Comparison of ENCODE assay signal across 25 cellular contexts in genomic region chr9:128765499-128765898, GRCh38. TPM values are rescaled to one million over a fixed set of nuclear protein-coding genes. Genes with fewer than 3 reads are reported as not detected.
A peak's percentile ranks its signal among the peaks of the same experiment; 100 is the strongest.
DNase-seq lines count a peak whose midpoint lies in the region; ATAC-seq, FAIRE-seq and TF ChIP-seq lines count a peak whose summit lies in the region.
"Had no signal": no experiment of that assay in that cellular context is flagged by ENCODE, and none has a peak within 500 bp of the region (broad histone marks: within the 10 kb centered on the region; RNA-seq: fewer than 3 reads in every experiment).

No MANE protein-coding gene starts in this region.

- no peaks in the 10 kb centered on the region for H3K36me3 Mint-ChIP-seq in activated naive CD4-positive, alpha-beta T cell treated with anti-CD3 and anti-CD28 coated beads, Interleukin-2, amount 50 U/mL, for 72 hours
- peaks cover 2% of the 10 kb centered on the region for H3K36me3 Mint-ChIP-seq in activated naive CD4-positive, alpha-beta T cell treated with anti-CD3 and anti-CD28 coated beads for 36 hours (ENCODE audit: low read depth)
- peaks cover 10% of the 10 kb centered on the region for H3K36me3 Mint-ChIP-seq in stimulated activated effector memory CD8-positive, alpha-beta T cell treated with anti-CD3 and anti-CD28 coated beads, Interleukin-12 subunit alpha, Interleukin-12 subunit beta, amount 100 ng/mL, for 72 hours

- H3K9me3 ChIP-seq in body of pancreas (no peaks in the 10 kb centered on the region), right lobe of liver (no peaks in the 10 kb centered on the region), aorta (ENCODE audit: control insufficient read depth, low read length) (no peaks in the 10 kb centered on the region)
- H3K9me3 ChIP-seq: MG63 had no signal

- ATAC-seq in activated naive CD4-positive, alpha-beta T cell treated with anti-CD3 and anti-CD28 coated beads, Interleukin-2, amount 50 U/mL, for 72 hours = no peak
- ATAC-seq in body of pancreas = peak; percentile 31
- peak; percentile 69 to 83 (median 75) for ATAC-seq in right lobe of liver
- ATAC-seq in stimulated activated effector memory CD8-positive, alpha-beta T cell treated with anti-CD3 and anti-CD28 coated beads, Interleukin-12 subunit alpha, Interleukin-12 subunit beta, amount 100 ng/mL, for 72 hours = no peak
- no peak for ATAC-seq in aorta (ENCODE audit: low FRiP score)
- ATAC-seq: K562 had no signal

- FAIRE-seq in RCC 7860 (lab: Jason Lieb, UNC) = no peak
- FAIRE-seq: D721Med, H54, K562 had no signal

- H3K36me3 ChIP-seq in body of pancreas (replicated peaks in 1 of 2; ENCODE audit: insufficient read depth in 1 of 2, low read depth in 2 of 2) = no peaks in the 10 kb centered on the region
- H3K36me3 ChIP-seq in right lobe of liver = no peaks in the 10 kb centered on the region
- H3K36me3 ChIP-seq in aorta (ENCODE audit: control insufficient read depth in 1 of 2, insufficient read depth in 2 of 2, low read length in 1 of 2) = no peaks in the 10 kb centered on the region
- H3K36me3 ChIP-seq: MG63 had no signal

- H3K4me3 ChIP-seq in body of pancreas (no peak overlapping the region), right lobe of liver (peak overlapping the region in 2 of 3 donors; percentile 14 to 22), aorta (ENCODE audit: low read length in 2 of 2) (no peak overlapping the region)
- H3K4me3 ChIP-seq: K562, MG63 had no signal

- peak overlapping the region in 1 of 4 donors; percentile 37 for H3K27ac ChIP-seq in body of pancreas
- peak overlapping the region in 2 of 3 donors; percentile 54 to 69 for H3K27ac ChIP-seq in right lobe of liver
- H3K27ac ChIP-seq in aorta (ENCODE audit: low read depth in 1 of 2, low read length in 2 of 2) = no peak overlapping the region

- no peak for TF ChIP-seq CTCF in body of pancreas (IDR thresholded peaks at IDR 0.05)
- no peak for TF ChIP-seq CTCF in right lobe of liver (IDR thresholded peaks at IDR 0.05)

- H3K27me3 ChIP-seq in body of pancreas (no peaks in the 10 kb centered on the region), right lobe of liver (no peaks in the 10 kb centered on the region), aorta (ENCODE audit: control insufficient read depth in 1 of 2, insufficient read depth in 2 of 2, low read length in 1 of 2) (no peaks in the 10 kb centered on the region)
- H3K27me3 ChIP-seq: MG63 had no signal

- TF ChIP-seq POLR2A in body of pancreas (IDR thresholded peaks at IDR 0.05) (no peak), right lobe of liver (IDR thresholded peaks at IDR 0.05) (no peak)

- no peaks in the 10 kb centered on the region for H3K27me3 Mint-ChIP-seq in activated naive CD4-positive, alpha-beta T cell treated with anti-CD3 and anti-CD28 coated beads for 36 hours (ENCODE audit: low read depth)

- H3K4me3 Mint-ChIP-seq in activated naive CD4-positive, alpha-beta T cell treated with anti-CD3 and anti-CD28 coated beads for 36 hours = no peak overlapping the region
- no peak overlapping the region for H3K4me3 Mint-ChIP-seq in stimulated activated effector memory CD8-positive, alpha-beta T cell treated with anti-CD3 and anti-CD28 coated beads, Interleukin-12 subunit alpha, Interleukin-12 subunit beta, amount 100 ng/mL, for 72 hours
- H3K4me3 Mint-ChIP-seq: HFFc6 had no signal

- intact Hi-C loops in activated naive CD4-positive, alpha-beta T cell treated with anti-CD3 and anti-CD28 coated beads for 36 hours (cut with micrococcal nuclease) = no loop called here
- intact Hi-C loops in body of pancreas (cut with DNase I) = no loop called here
- intact Hi-C loops in right lobe of liver (cut with DNase I) = no loop called here
- intact Hi-C loops in aorta (cut with DNase I) = no loop called here

- DNase-seq in activated naive CD4-positive, alpha-beta T cell treated with anti-CD3 and anti-CD28 coated beads, Interleukin-2, amount 50 U/mL, for 72 hours (ENCODE audit: low spot score in 2 of 2) = no peak
- no peak for DNase-seq in activated naive CD4-positive, alpha-beta T cell treated with anti-CD3 and anti-CD28 coated beads for 36 hours
- DNase-seq in body of pancreas (no peak), right lobe of liver (peak in 1 of 3 donors; percentile 72), iPS-NIHi7 (ENCODE audit: extremely low spot score) (no peak), aorta (no peak), RCC 7860 (ENCODE audit: low spot score) (no peak)
- DNase-seq in stimulated activated effector memory CD8-positive, alpha-beta T cell treated with anti-CD3 and anti-CD28 coated beads, Interleukin-12 subunit alpha, Interleukin-12 subunit beta, amount 100 ng/mL, for 72 hours (ENCODE audit: low spot score in 2 of 2) = no peak
- DNase-seq: 8988T, AML-193, C1 segment of cervical spinal cord, EL, GF-D8, HFFc6, MG63, NCI-H1417, NCI-H1694 treated with DMSO at 0.1 percent for 48 hours, NCI-H2081 treated with DMSO at 0.1 percent for 48 hours, NCI-H2171 treated with DMSO at 0.1 percent for 48 hours, NCI-H524 treated with DMSO at 0.1 percent for 48 hours, OCI-M1, Right ventricle myocardium superior had no signal

- CTCF ChIA-PET in activated naive CD4-positive, alpha-beta T cell treated with anti-CD3 and anti-CD28 coated beads for 36 hours (lab: Charles Lee) = interaction anchor here (0.9 kb wide), 1 partner anchor 39 kb away, joined by 3 read pairs; no protein-coding TSS in a partner anchor

- H3K4me1 ChIP-seq in body of pancreas (peaks cover 46% of the 10 kb centered on the region), right lobe of liver (peaks cover 0 to 64% (median 31%) of the 10 kb centered on the region in 4 donors), aorta (ENCODE audit: control insufficient read depth in 1 of 2, insufficient read depth in 2 of 2, low read length in 2 of 2) (no peaks in the 10 kb centered on the region)

- H3K27ac Mint-ChIP-seq in activated naive CD4-positive, alpha-beta T cell treated with anti-CD3 and anti-CD28 coated beads, Interleukin-2, amount 50 U/mL, for 72 hours = peak overlapping the region; percentile 11 to 13
- H3K27ac Mint-ChIP-seq in activated naive CD4-positive, alpha-beta T cell treated with anti-CD3 and anti-CD28 coated beads for 36 hours = no peak overlapping the region
- peak overlapping the region; percentile 34 for H3K27ac Mint-ChIP-seq in stimulated activated effector memory CD8-positive, alpha-beta T cell treated with anti-CD3 and anti-CD28 coated beads, Interleukin-12 subunit alpha, Interleukin-12 subunit beta, amount 100 ng/mL, for 72 hours
- H3K27ac Mint-ChIP-seq: HFFc6 had no signal

- 22% methylated on average over 3 of the region's 3 CpGs for WGBS in body of pancreas, 2 donors
- 35% methylated on average over 3 of the region's 3 CpGs for WGBS in right lobe of liver (ENCODE audit: insufficient coverage, low coverage, low lambda C conversion rate, missing lambda C conversion rate)
- WGBS in aorta, 2 donors = 84 to 85% methylated on average over 3 of the region's 3 CpGs

- H3K9me3 Mint-ChIP-seq in activated naive CD4-positive, alpha-beta T cell treated with anti-CD3 and anti-CD28 coated beads, Interleukin-2, amount 50 U/mL, for 72 hours = no peaks in the 10 kb centered on the region
- H3K9me3 Mint-ChIP-seq in activated naive CD4-positive, alpha-beta T cell treated with anti-CD3 and anti-CD28 coated beads for 36 hours = no peaks in the 10 kb centered on the region
- H3K9me3 Mint-ChIP-seq in stimulated activated effector memory CD8-positive, alpha-beta T cell treated with anti-CD3 and anti-CD28 coated beads, Interleukin-12 subunit alpha, Interleukin-12 subunit beta, amount 100 ng/mL, for 72 hours = no peaks in the 10 kb centered on the region
- H3K9me3 Mint-ChIP-seq: HFFc6 had no signal

- H3K4me1 Mint-ChIP-seq in activated naive CD4-positive, alpha-beta T cell treated with anti-CD3 and anti-CD28 coated beads for 36 hours (ENCODE audit: low read depth) = peaks cover 22% of the 10 kb centered on the region
- H3K4me1 Mint-ChIP-seq in stimulated activated effector memory CD8-positive, alpha-beta T cell treated with anti-CD3 and anti-CD28 coated beads, Interleukin-12 subunit alpha, Interleukin-12 subunit beta, amount 100 ng/mL, for 72 hours = peaks cover 49% of the 10 kb centered on the region

RNA-seq across cellular contexts. Expression of gene ZER1, which starts 6.2 kb away (rescaled TPM):
- 10 to 100 TPM; 17.3 to 24.9 TPM for total RNA-seq in activated naive CD4-positive, alpha-beta T cell treated with anti-CD3 and anti-CD28 coated beads, Interleukin-2, amount 50 U/mL, for 72 hours
- 10 to 100 TPM in 1 of 2 experiments, 1 to 10 TPM in 1; 9.9 to 11.0 TPM for total RNA-seq in activated naive CD4-positive, alpha-beta T cell treated with anti-CD3 and anti-CD28 coated beads for 36 hours
- total RNA-seq in body of pancreas (10 to 100 TPM; 25.7 to 41.9 TPM), right lobe of liver (10 to 100 TPM; 13.4 to 21.8 (median 16.0) TPM), aorta (10 to 100 TPM; 29.6 to 42.9 TPM)
- polyA plus RNA-seq in aorta = 10 to 100 TPM; 14.5 to 39.6 TPM

RNA-seq across cellular contexts. Expression of gene TBC1D13, which starts 21.6 kb away (rescaled TPM):
- total RNA-seq in activated naive CD4-positive, alpha-beta T cell treated with anti-CD3 and anti-CD28 coated beads, Interleukin-2, amount 50 U/mL, for 72 hours = 10 to 100 TPM; 15.6 to 22.7 TPM
- 1 to 10 TPM; 8.3 to 9.0 TPM for total RNA-seq in activated naive CD4-positive, alpha-beta T cell treated with anti-CD3 and anti-CD28 coated beads for 36 hours
- 10 to 100 TPM; 17.5 to 19.5 TPM for total RNA-seq in body of pancreas
- total RNA-seq in right lobe of liver = 10 to 100 TPM in 4 of 6 experiments, 1 to 10 TPM in 2; 7.3 to 16.0 (median 12.6) TPM
- total RNA-seq in aorta = 10 to 100 TPM; 23.6 to 27.7 TPM
- polyA plus RNA-seq in aorta = 10 to 100 TPM in 1 of 2 donors, 1 to 10 TPM in 1; 9.0 to 21.5 TPM

RNA-seq across cellular contexts. Expression of gene ZDHHC12, which starts 41.6 kb away (rescaled TPM):
- total RNA-seq in activated naive CD4-positive, alpha-beta T cell treated with anti-CD3 and anti-CD28 coated beads, Interleukin-2, amount 50 U/mL, for 72 hours = 10 to 100 TPM; 56.2 to 59.9 TPM
- total RNA-seq in activated naive CD4-positive, alpha-beta T cell treated with anti-CD3 and anti-CD28 coated beads for 36 hours = 10 to 100 TPM; 50.9 to 53.1 TPM
- 10 to 100 TPM; 21.1 to 64.9 TPM for total RNA-seq in body of pancreas
- 10 to 100 TPM; 14.1 to 46.1 (median 22.7) TPM for total RNA-seq in right lobe of liver
- 10 to 100 TPM; 11.2 to 13.1 TPM for total RNA-seq in aorta
- 10 to 100 TPM; 21.3 to 30.9 TPM for polyA plus RNA-seq in aorta

RNA-seq across cellular contexts. Expression of gene ENDOG, which starts 52.8 kb away (rescaled TPM):
- total RNA-seq in activated naive CD4-positive, alpha-beta T cell treated with anti-CD3 and anti-CD28 coated beads, Interleukin-2, amount 50 U/mL, for 72 hours = 10 to 100 TPM in 1 of 2 donors, 1 to 10 TPM in 1; 8.2 to 16.0 TPM
- 10 to 100 TPM in 1 of 2 experiments, 1 to 10 TPM in 1; 9.9 to 10.3 TPM for total RNA-seq in activated naive CD4-positive, alpha-beta T cell treated with anti-CD3 and anti-CD28 coated beads for 36 hours
- total RNA-seq in body of pancreas (10 to 100 TPM; 22.4 to 24.9 TPM), right lobe of liver (10 to 100 TPM; 22.4 to 50.1 (median 41.0) TPM), aorta (10 to 100 TPM; 11.0 to 14.1 TPM)
- polyA plus RNA-seq in aorta = 10 to 100 TPM in 1 of 2 donors, 1 to 10 TPM in 1; 9.1 to 15.9 TPM

Comparison
In these comparisons a context has a peak if more than half of its experiments do, and no peak if none do; other contexts are left out.
1. ATAC-seq: peak in body of pancreas (single experiment) and right lobe of liver (4 of 4); none in activated naive CD4-positive, alpha-beta T cell treated with anti-CD3 and anti-CD28 coated beads, Interleukin-2, amount 50 U/mL, for 72 hours (0 of 2), stimulated activated effector memory CD8-positive, alpha-beta T cell treated with anti-CD3 and anti-CD28 coated beads, Interleukin-12 subunit alpha, Interleukin-12 subunit beta, amount 100 ng/mL, for 72 hours (single experiment) and aorta (single experiment).
2. H3K27ac ChIP-seq: peak in right lobe of liver (2 of 3); none in aorta (0 of 2).
3. H3K4me3 ChIP-seq: peak in right lobe of liver (2 of 3); none in body of pancreas (0 of 2) and aorta (0 of 2).